In genomic region chr17:77501101-77501566, GRCh38 we compare ENCODE assay signal across 9 cellular contexts.
A peak's percentile ranks its signal among the peaks of the same experiment; 100 is the strongest.
DNase-seq lines count a peak whose midpoint lies in the region; ATAC-seq and TF ChIP-seq lines count a peak whose summit lies in the region.
"Had no signal": no experiment of that assay in that cellular context is flagged by ENCODE, and none has a peak within 500 bp of the region (broad histone marks: within the 10 kb centered on the region; RNA-seq: fewer than 3 reads in every experiment).

No MANE protein-coding gene starts in this region.

- ATAC-seq in HG02588 (IDR thresholded peaks at IDR 0.05; ENCODE audit: unreplicated experiment) (no peak), GM21737 (IDR thresholded peaks at IDR 0.05; ENCODE audit: unreplicated experiment) (no peak)

- peaks cover 25% of the 10 kb centered on the region for H3K36me3 Mint-ChIP-seq in activated CD4-positive, alpha-beta T cell treated with anti-CD3 and anti-CD28 coated beads, Interleukin-2, amount 10 ng/mL, durations not matched to agents 24 days and 14 days (ENCODE audit: low read depth)

- H3K27me3 Mint-ChIP-seq in activated CD4-positive, alpha-beta T cell treated with anti-CD3 and anti-CD28 coated beads, Interleukin-2, amount 10 ng/mL, durations not matched to agents 24 days and 14 days = no peaks in the 10 kb centered on the region

- H3K9me3 ChIP-seq in effector memory CD4-positive, alpha-beta T cell (ENCODE audit: control insufficient read depth, low read length) = no peaks in the 10 kb centered on the region
- H3K9me3 ChIP-seq: HAP-1 had no signal

- no peak overlapping the region for H3K4me3 ChIP-seq in effector memory CD4-positive, alpha-beta T cell (ENCODE audit: insufficient read depth, low read depth, low read length, poor library complexity, severe bottlenecking)
- H3K4me3 ChIP-seq: HAP-1 had no signal

- no peaks in the 10 kb centered on the region for H3K27me3 ChIP-seq in effector memory CD4-positive, alpha-beta T cell (replicated peaks; ENCODE audit: control insufficient read depth, insufficient read depth, low read length, poor library complexity, severe bottlenecking)

- no peak overlapping the region for H3K27ac ChIP-seq in effector memory CD4-positive, alpha-beta T cell (ENCODE audit: insufficient read depth, low read length, poor library complexity, severe bottlenecking)

- no peak overlapping the region for H3K4me3 Mint-ChIP-seq in activated CD4-positive, alpha-beta T cell treated with anti-CD3 and anti-CD28 coated beads, Interleukin-2, amount 10 ng/mL, durations not matched to agents 24 days and 14 days

- peaks cover 2% of the 10 kb centered on the region for H3K4me1 Mint-ChIP-seq in activated CD4-positive, alpha-beta T cell treated with anti-CD3 and anti-CD28 coated beads, Interleukin-2, amount 10 ng/mL, durations not matched to agents 24 days and 14 days

- H3K9me3 Mint-ChIP-seq in activated CD4-positive, alpha-beta T cell treated with anti-CD3 and anti-CD28 coated beads, Interleukin-2, amount 10 ng/mL, durations not matched to agents 24 days and 14 days = no peaks in the 10 kb centered on the region

- peak; percentile 51 for TF ChIP-seq CTCF in AG09319 (IDR thresholded peaks at IDR 0.05; ENCODE audit: low read depth, low read length)
- TF ChIP-seq CTCF in GM20000 (IDR thresholded peaks at IDR 0.05; ENCODE audit: extremely low read depth, missing control alignments) = peak; percentile 7

- DNase-seq in AG09319 (ENCODE audit: extremely low read depth, low read depth) (no peak), GM20000 (ENCODE audit: low spot score) (no peak), iPS-NIHi11 (ENCODE audit: low spot score) (peak; percentile 64), NCI-H446 treated with DMSO at 0.1 percent for 48 hours (lab: John Stamatoyannopoulos, UW) (no peak)
- DNase-seq in activated CD4-positive, alpha-beta T cell treated with anti-CD3 and anti-CD28 coated beads, Interleukin-2, amount 10 ng/mL, durations not matched to agents 24 days and 14 days = peak; percentile 78
- no peak for DNase-seq in effector memory CD4-positive, alpha-beta T cell

- peaks cover 49% of the 10 kb centered on the region for H3K36me3 ChIP-seq in effector memory CD4-positive, alpha-beta T cell (ENCODE audit: control insufficient read depth, insufficient read depth, low read length)

- intact Hi-C loops in activated CD4-positive, alpha-beta T cell treated with anti-CD3 and anti-CD28 coated beads, Interleukin-2, amount 10 ng/mL, durations not matched to agents 24 days and 14 days (cut with micrococcal nuclease) = no loop called here

- H3K27ac Mint-ChIP-seq in activated CD4-positive, alpha-beta T cell treated with anti-CD3 and anti-CD28 coated beads, Interleukin-2, amount 10 ng/mL, durations not matched to agents 24 days and 14 days = no peak overlapping the region

- no peaks in the 10 kb centered on the region for H3K4me1 ChIP-seq in effector memory CD4-positive, alpha-beta T cell (ENCODE audit: control insufficient read depth, insufficient read depth, low read length, poor library complexity, severe bottlenecking)
- H3K4me1 ChIP-seq: HAP-1 had no signal

Comparison
In these comparisons a context has a peak if more than half of its experiments do, and no peak if none do; other contexts are left out.
1. DNase-seq: peak in activated CD4-positive, alpha-beta T cell treated with anti-CD3 and anti-CD28 coated beads, Interleukin-2, amount 10 ng/mL, durations not matched to agents 24 days and 14 days (single experiment) and iPS-NIHi11 (single experiment); none in AG09319 (single experiment), GM20000 (single experiment), effector memory CD4-positive, alpha-beta T cell (0 of 3) and NCI-H446 treated with DMSO at 0.1 percent for 48 hours (single experiment).